Comparison of ENCODE assay signal across 32 cellular contexts in the genomic region with DNA sequence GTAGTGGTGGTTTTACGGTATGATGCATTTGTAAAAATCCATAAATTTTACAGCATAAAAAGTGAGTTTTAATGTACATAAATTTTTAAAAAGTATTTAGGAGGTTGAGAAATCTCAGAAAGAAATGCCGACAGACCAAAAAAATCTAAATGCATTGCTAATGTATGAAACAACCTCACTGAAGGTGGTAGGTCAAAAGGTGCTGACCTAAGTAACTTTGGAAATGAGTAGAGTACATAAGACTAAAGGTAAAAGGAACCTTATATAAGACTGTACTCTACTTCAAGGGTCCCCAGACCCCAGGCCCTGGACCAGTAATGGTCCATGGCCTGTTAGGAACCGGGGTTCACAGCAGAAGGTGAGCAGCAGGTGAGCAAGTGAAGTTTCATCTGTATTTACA.
DNase-seq lines count a peak whose midpoint lies in the region; ATAC-seq, FAIRE-seq and TF ChIP-seq lines count a peak whose summit lies in the region.
"Had no signal": no experiment of that assay in that cellular context is flagged by ENCODE, and none has a peak within 500 bp of the region (broad histone marks: within the 10 kb centered on the region; RNA-seq: fewer than 3 reads in every experiment).

No MANE protein-coding gene starts in this region.

- H3K9ac ChIP-seq in HepG2 (ENCODE audit: insufficient read depth, low read depth, low read length) (no peak overlapping the region), IMR-90 (ENCODE audit: low read depth, low read length) (no peak overlapping the region)
- H3K9ac ChIP-seq: BLaER1; BLaER1 treated with 17β-estradiol and CSF1 and Interleukin-3, amounts not matched to agents 10 nM and 100 nM had no signal

- POLR2A ChIA-PET in HepG2 (lab: Yijun Ruan, JAX) (no interaction called here), A549 (lab: Yijun Ruan, JAX) (no interaction called here), IMR-90 (lab: Charles Lee; ENCODE audit: unreplicated experiment) (no interaction called here)

- H3K9me3 ChIP-seq in HepG2 (ENCODE audit: low read length) (no peaks in the 10 kb centered on the region), right lobe of liver (no peaks in the 10 kb centered on the region), A549 (0 out of 3 replicates have a peak, but pooled peaks cover 3% of the 10 kb centered on the region), IMR-90 (ENCODE audit: control insufficient read depth, insufficient read depth, low read length) (no peaks in the 10 kb centered on the region)
- H3K9me3 ChIP-seq: BE2C, BLaER1, Caco-2 had no signal

- H3K27me3 ChIP-seq in HepG2 (ENCODE audit: control insufficient read depth in 1 of 2, insufficient read depth in 2 of 2, low read length in 2 of 2) (peaks cover 0 to 3% of the 10 kb centered on the region in 2 experiments; a peak in 1 of 5 replicates), right lobe of liver (no peaks in the 10 kb centered on the region), IMR-90 (ENCODE audit: control insufficient read depth, insufficient read depth, low read length) (no peaks in the 10 kb centered on the region)
- H3K27me3 ChIP-seq: BE2C; BLaER1; BLaER1 treated with 17β-estradiol and CSF1 and Interleukin-3, amounts not matched to agents 10 nM and 100 nM had no signal

- intact Hi-C loops in HepG2 (cut with micrococcal nuclease; ENCODE audit: unreplicated experiment) (no loop called here), right lobe of liver (cut with DNase I) (no loop called here), IMR-90 (cut with micrococcal nuclease) (no loop called here), head of caudate nucleus (cut with DNase I) (no loop called here)

- TF ChIP-seq RAD21 in HepG2 (CRISPR knock-in tag; IDR thresholded peaks at IDR 0.05): no peak
- TF ChIP-seq RAD21 in A549 (conservative IDR thresholded peaks at IDR 0.05 in 1 of 2, IDR thresholded peaks at IDR 0.05 in 1 of 2): no peak
- no peak for TF ChIP-seq RAD21 in IMR-90 (IDR thresholded peaks at IDR 0.05; ENCODE audit: low read length)

- no peak overlapping the region for H2BK5ac ChIP-seq in IMR-90 (ENCODE audit: low read depth, low read length, poor library complexity, severe bottlenecking)

- no peak overlapping the region for H2AK5ac ChIP-seq in IMR-90 (ENCODE audit: low read depth, low read length)

- no peak overlapping the region for H3K4me3 ChIP-seq in HepG2 (replicated peaks in 1 of 3; ENCODE audit: insufficient read depth in 1 of 3, low read depth in 2 of 3, low read length in 3 of 3)
- no peak overlapping the region for H3K4me3 ChIP-seq in right lobe of liver
- H3K4me3 ChIP-seq in A549: no peak overlapping the region
- H3K4me3 ChIP-seq in IMR-90 (ENCODE audit: insufficient read depth, low read depth, low read length): no peak overlapping the region
- H3K4me3 ChIP-seq: BLaER1; BLaER1 treated with 17β-estradiol and CSF1 and Interleukin-3, amounts not matched to agents 10 nM and 100 nM had no signal

- no peaks in the 10 kb centered on the region for H3K79me2 ChIP-seq in HepG2 (ENCODE audit: insufficient read depth, low read length)

- H3K4me1 ChIP-seq in HepG2 (ENCODE audit: insufficient read depth, low read length) (no peaks in the 10 kb centered on the region), right lobe of liver (no peaks in the 10 kb centered on the region), A549 (peaks cover 31% of the 10 kb centered on the region), IMR-90 (ENCODE audit: control insufficient read depth, insufficient read depth, low read length) (peaks cover 15% of the 10 kb centered on the region)
- H3K4me1 ChIP-seq: BE2C; BLaER1; BLaER1 treated with 17β-estradiol and CSF1 and Interleukin-3, amounts not matched to agents 10 nM and 100 nM; Caco-2 had no signal

- TF ChIP-seq POLR2A in HepG2 (IDR thresholded peaks at IDR 0.05; ENCODE audit: insufficient read depth in 1 of 2, low read depth in 2 of 2, low read length in 2 of 2) (no peak), right lobe of liver (IDR thresholded peaks at IDR 0.05) (no peak), A549 (IDR thresholded peaks at IDR 0.05; ENCODE audit: low read length) (no peak), IMR-90 (IDR thresholded peaks at IDR 0.05; ENCODE audit: low read depth, low read length) (no peak)

- CTCF ChIA-PET in HepG2 (lab: Yijun Ruan, JAX; ENCODE audit: low intra/inter-chr PET ratio, low total read pairs) (no interaction called here), A549 (lab: Yijun Ruan, JAX) (interaction anchor here (1.4 kb wide), 1 partner anchor 159 kb away, joined by 4 read pairs; no protein-coding TSS in a partner anchor), IMR-90 (lab: Yijun Ruan, JAX) (no interaction called here)

- H2AFZ ChIP-seq in HepG2 (ENCODE audit: low read length) (no peak overlapping the region), IMR-90 (replicated peaks; ENCODE audit: low read length, poor library complexity) (no peak overlapping the region)

- H4K5ac ChIP-seq in IMR-90 (ENCODE audit: low read depth, low read length): no peak overlapping the region

- 29% methylated on average over 3 of the region's 3 CpGs for WGBS in HepG2 (ENCODE audit: low lambda C conversion rate)
- 83% methylated on average over 3 of the region's 3 CpGs for WGBS in right lobe of liver (ENCODE audit: insufficient coverage, low coverage, low lambda C conversion rate, missing lambda C conversion rate)
- WGBS in A549 (ENCODE audit: missing lambda C conversion rate): 75% methylated on average over 3 of the region's 3 CpGs
- no CpG with 5 or more reads among the region's 3 CpGs for WGBS in IMR-90 (ENCODE audit: extremely low coverage in 2 of 2, insufficient read length in 1 of 2), 2 experiments

- no peak overlapping the region for H3K27ac ChIP-seq in HepG2 (ENCODE audit: extremely low read length, insufficient read depth, low read length)
- no peak overlapping the region for H3K27ac ChIP-seq in right lobe of liver
- H3K27ac ChIP-seq in A549: no peak overlapping the region
- no peak overlapping the region for H3K27ac ChIP-seq in IMR-90 (ENCODE audit: insufficient read depth, low read length)
- H3K27ac ChIP-seq: 22Rv1; BLaER1; BLaER1 treated with 17β-estradiol and CSF1 and Interleukin-3, amounts not matched to agents 10 nM and 100 nM; C4-2B had no signal

- ATAC-seq in HepG2: no peak
- no peak for ATAC-seq in right lobe of liver
- ATAC-seq in A549: no peak
- ATAC-seq in IMR-90 (ENCODE audit: low read depth): no peak
- no peak for ATAC-seq in HG03175 (IDR thresholded peaks at IDR 0.05; ENCODE audit: unreplicated experiment)
- ATAC-seq: CD8-positive, alpha-beta T cell had no signal

- H3K4me2 ChIP-seq in HepG2 (ENCODE audit: low read depth, low read length) (no peak overlapping the region), A549 (no peak overlapping the region), IMR-90 (ENCODE audit: low read depth, low read length) (no peak overlapping the region)
- H3K4me2 ChIP-seq: BLaER1; BLaER1 treated with 17β-estradiol and CSF1 and Interleukin-3, amounts not matched to agents 10 nM and 100 nM had no signal

- TF ChIP-seq EP300 in HepG2 (IDR thresholded peaks at IDR 0.05; ENCODE audit: low read depth in 2 of 2, low read length in 2 of 2): no peak
- no peak for TF ChIP-seq EP300 in HepG2 (CRISPR knock-in tag; IDR thresholded peaks at IDR 0.05; ENCODE audit: borderline replicate concordance)
- no peak for TF ChIP-seq EP300 in A549 (IDR thresholded peaks at IDR 0.05)

- H3K79me1 ChIP-seq in IMR-90 (ENCODE audit: low read depth in 1 of 2, low read length in 2 of 2): peaks cover under 1 to 11% of the 10 kb centered on the region in 2 experiments; a peak in 2 of 4 replicates

- H4K20me1 ChIP-seq in HepG2 (ENCODE audit: insufficient read depth, low read length) (no peaks in the 10 kb centered on the region), IMR-90 (ENCODE audit: insufficient read depth, low read length) (no peaks in the 10 kb centered on the region)
- H4K20me1 ChIP-seq: BLaER1; BLaER1 treated with 17β-estradiol and CSF1 and Interleukin-3, amounts not matched to agents 10 nM and 100 nM had no signal

- H3K9me1 ChIP-seq in IMR-90 (ENCODE audit: insufficient read depth, low read length): peaks cover 11% of the 10 kb centered on the region

- 0 out of 2 replicates have a peak overlapping the region, but pooled peaks have one; percentile 3 for H2BK120ac ChIP-seq in IMR-90 (ENCODE audit: low read depth, low read length)

- TF ChIP-seq CTCF in HepG2 (CRISPR knock-in tag; IDR thresholded peaks at IDR 0.05) (no peak), right lobe of liver (IDR thresholded peaks at IDR 0.05) (no peak), A549 (IDR thresholded peaks at IDR 0.05) (no peak), IMR-90 (conservative IDR thresholded peaks at IDR 0.05; ENCODE audit: low read depth, low read length) (no peak)

- H3K36me3 ChIP-seq in HepG2 (replicated peaks in 1 of 2; ENCODE audit: control insufficient read depth in 1 of 2, insufficient read depth in 2 of 2, low read length in 2 of 2): no peaks in the 10 kb centered on the region
- H3K36me3 ChIP-seq in right lobe of liver: no peaks in the 10 kb centered on the region
- H3K36me3 ChIP-seq in IMR-90 (ENCODE audit: control insufficient read depth, insufficient read depth, low read length): no peaks in the 10 kb centered on the region
- H3K36me3 ChIP-seq: BE2C; BLaER1; BLaER1 treated with 17β-estradiol and CSF1 and Interleukin-3, amounts not matched to agents 10 nM and 100 nM had no signal

- BruUV-seq in HepG2 (replicated peaks; lab: Mats Ljungman, UMichigan) (no TSS peak), IMR-90 (replicated peaks; lab: Mats Ljungman, UMichigan) (no TSS peak)

- H2AK9ac ChIP-seq in IMR-90 (replicated peaks; ENCODE audit: low read depth, low read length, poor library complexity): no peak overlapping the region

- no peak overlapping the region for H2BK20ac ChIP-seq in IMR-90 (ENCODE audit: low read depth, low read length)

- in situ Hi-C loops in HepG2 (cut with HindIII; ENCODE audit: extremely low pct_ligation_motif_present, low pct_unique_long_range_greater_than_20kb) (no loop called here), IMR-90 (cut with MboI; ENCODE audit: low sequenced_read_pairs) (no loop called here)

- H3K56ac ChIP-seq in IMR-90 (ENCODE audit: extremely low read depth, insufficient read depth, low read length): no peak overlapping the region

- dilution Hi-C loops in IMR-90 (cut with HindIII; ENCODE audit: low sequenced_read_pairs, unreplicated experiment): no loop called here

- H4K8ac ChIP-seq in IMR-90 (ENCODE audit: low read depth in 2 of 2, low read length in 2 of 2): no peak overlapping the region

- FAIRE-seq in HepG2 (lab: Jason Lieb, UNC) (no peak), A549 (lab: Jason Lieb, UNC) (no peak)
- FAIRE-seq: A204.1, D721Med had no signal

- H3K23ac ChIP-seq in IMR-90 (ENCODE audit: low read depth, low read length): no peak overlapping the region

- H3K18ac ChIP-seq in IMR-90 (ENCODE audit: low read depth, low read length): no peak overlapping the region; the same call in 1 of the 2 replicates

- no peak overlapping the region for H3K14ac ChIP-seq in IMR-90 (replicated peaks; ENCODE audit: low read depth, low read length)

- peak overlapping the region; percentile 15; the same call in 1 of the 2 replicates for H4K91ac ChIP-seq in IMR-90 (ENCODE audit: insufficient read depth, low read depth, low read length)

- no peak for DNase-seq in HepG2 (ENCODE audit: low spot score)
- no peak for DNase-seq in right lobe of liver
- DNase-seq in A549 (ENCODE audit: low read depth in 1 of 2, low spot score in 1 of 2): no peak
- DNase-seq in IMR-90: no peak
- DNase-seq in head of caudate nucleus: no peak
- DNase-seq: 8988T; ACHN; AML-193; BE2C; C1 segment of cervical spinal cord; Caco-2; Calu3; CD4-positive, alpha-beta memory T cell; CD4-positive, alpha-beta T cell; CD4-positive, CD25-positive, alpha-beta regulatory T cell; CD8-positive, alpha-beta memory T cell; CD8-positive, alpha-beta T cell; COR-L47; DMS 273 treated with DMSO at 0.1 percent for 48 hours; DMS153; DMS53; DMS79; DMS79 treated with DMSO at 0.1 percent for 48 hours; DND-41; EL had no signal

- H2BK15ac ChIP-seq in IMR-90 (ENCODE audit: low read depth, low read length): no peak overlapping the region

- no peak overlapping the region for H3K4ac ChIP-seq in IMR-90 (ENCODE audit: low read depth, low read length)
